20 cellular contexts compared by ENCODE assay signal in the genomic region with DNA sequence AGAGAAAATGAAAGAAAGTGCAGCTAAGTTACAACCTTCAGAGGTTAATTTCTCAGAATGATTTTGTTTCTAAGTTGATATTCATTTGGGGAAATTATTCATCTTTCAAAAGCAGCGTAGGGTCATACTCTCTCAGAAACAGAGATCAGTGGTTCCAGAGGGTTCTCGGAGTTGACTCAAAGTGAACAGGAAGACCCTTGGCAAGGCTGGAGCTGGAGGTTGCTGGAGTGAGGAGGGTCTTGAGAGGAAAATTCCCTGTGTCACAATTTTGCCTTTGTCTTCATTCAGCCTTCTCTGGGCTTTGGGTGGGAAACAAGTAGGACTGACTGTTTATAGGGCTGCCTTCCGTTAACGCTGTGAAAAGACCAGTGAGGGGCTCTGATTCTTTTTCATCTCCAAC.
DNase-seq lines count a peak whose midpoint lies in the region; ATAC-seq lines count a peak whose summit lies in the region.
"Had no signal": no experiment of that assay in that cellular context is flagged by ENCODE, and none has a peak within 500 bp of the region (broad histone marks: within the 10 kb centered on the region; RNA-seq: fewer than 3 reads in every experiment).

No MANE protein-coding gene starts in this region.

- no peak for DNase-seq in activated naive CD4-positive, alpha-beta T cell treated with anti-CD3 and anti-CD28 coated beads, Interleukin-2, amount 10 ng/mL, durations not matched to agents 7 days and 5 days
- DNase-seq in activated naive CD4-positive, alpha-beta T cell treated with anti-CD3 and anti-CD28 coated beads, Interleukin-2, amount 50 U/mL, for 16 hours, result no peak
- peak; percentile 51 for DNase-seq in activated CD4-positive, alpha-beta memory T cell treated with anti-CD3 and anti-CD28 coated beads for 36 hours
- DNase-seq in ecto neural progenitor cell (ENCODE audit: low spot score) (no peak), cerebellar nuclear complex (lab: John Stamatoyannopoulos, UW) (no peak)
- DNase-seq: Caco-2; DMS153; KG1; NCI-H1436; NCI-H2029 treated with DMSO at 0.1 percent for 48 hours; NCI-H2171 treated with DMSO at 0.1 percent for 48 hours; NCI-H446 treated with DMSO at 0.1 percent for 48 hours; NK-92 treated with Interleukin-12 subunit alpha and Interleukin-12 subunit beta, amount 100 ng/mL, for 24 hours; OCI-M1; RPMI8226 had no signal

- CTCF ChIA-PET in activated naive CD4-positive, alpha-beta T cell treated with anti-CD3 and anti-CD28 coated beads, Interleukin-2, amount 10 ng/mL, durations not matched to agents 7 days and 5 days (lab: Charles Lee), result interaction anchor here (1.6 to 6.0 kb wide), 3 partner anchors 33 to 73 kb away, joined by 3 to 50 read pairs (median 11); no protein-coding TSS in a partner anchor
- CTCF ChIA-PET in activated CD4-positive, alpha-beta memory T cell treated with anti-CD3 and anti-CD28 coated beads for 36 hours (lab: Charles Lee), result interaction anchor here (0.7 to 3.9 kb wide), 5 partner anchors 33 to 179 kb away, joined by 3 to 22 read pairs (median 19); no protein-coding TSS in a partner anchor

- H3K4me3 Mint-ChIP-seq in activated naive CD4-positive, alpha-beta T cell treated with anti-CD3 and anti-CD28 coated beads, Interleukin-2, amount 10 ng/mL, durations not matched to agents 7 days and 5 days, result no peak overlapping the region
- H3K4me3 Mint-ChIP-seq in activated CD4-positive, alpha-beta memory T cell treated with anti-CD3 and anti-CD28 coated beads for 36 hours, result no peak overlapping the region
- peak overlapping the region; percentile 70 for H3K4me3 Mint-ChIP-seq in activated T-helper 17 cell treated with anti-CD3 and anti-CD28 coated beads, Interleukin-2, amount 50 U/mL, for 72 hours
- H3K4me3 Mint-ChIP-seq in stimulated activated naive CD8-positive, alpha-beta T cell treated with anti-CD3 and anti-CD28 coated beads, Interleukin-15, Interleukin-2, amounts not matched to agents 100 ng/mL and 50 ng/mL, for 24 hours, result no peak overlapping the region
- H3K4me3 Mint-ChIP-seq: B cell; CD4-positive, CD25-positive, alpha-beta regulatory T cell had no signal

- H3K27ac Mint-ChIP-seq in activated naive CD4-positive, alpha-beta T cell treated with anti-CD3 and anti-CD28 coated beads, Interleukin-2, amount 10 ng/mL, durations not matched to agents 7 days and 5 days, result peak overlapping the region; percentile 35
- peak overlapping the region; percentile 79 for H3K27ac Mint-ChIP-seq in activated CD4-positive, alpha-beta memory T cell treated with anti-CD3 and anti-CD28 coated beads for 36 hours
- H3K27ac Mint-ChIP-seq in activated T-helper 17 cell treated with anti-CD3 and anti-CD28 coated beads, Interleukin-2, amount 50 U/mL, for 72 hours, result peak overlapping the region; percentile 86
- H3K27ac Mint-ChIP-seq in stimulated activated naive CD8-positive, alpha-beta T cell treated with anti-CD3 and anti-CD28 coated beads, Interleukin-15, Interleukin-2, amounts not matched to agents 100 ng/mL and 50 ng/mL, for 24 hours, result peak overlapping the region; percentile 81
- H3K27ac Mint-ChIP-seq: B cell; CD4-positive, CD25-positive, alpha-beta regulatory T cell had no signal

- H3K4me1 Mint-ChIP-seq in activated naive CD4-positive, alpha-beta T cell treated with anti-CD3 and anti-CD28 coated beads, Interleukin-2, amount 10 ng/mL, durations not matched to agents 7 days and 5 days, result peaks cover 49% of the 10 kb centered on the region
- H3K4me1 Mint-ChIP-seq in activated CD4-positive, alpha-beta memory T cell treated with anti-CD3 and anti-CD28 coated beads for 36 hours (ENCODE audit: low read depth), result peaks cover 55% of the 10 kb centered on the region
- peaks cover 47% of the 10 kb centered on the region for H3K4me1 Mint-ChIP-seq in activated T-helper 17 cell treated with anti-CD3 and anti-CD28 coated beads, Interleukin-2, amount 50 U/mL, for 72 hours
- peaks cover 67% of the 10 kb centered on the region for H3K4me1 Mint-ChIP-seq in stimulated activated naive CD8-positive, alpha-beta T cell treated with anti-CD3 and anti-CD28 coated beads, Interleukin-15, Interleukin-2, amounts not matched to agents 100 ng/mL and 50 ng/mL, for 24 hours (ENCODE audit: low read depth)

- H3K36me3 Mint-ChIP-seq in activated naive CD4-positive, alpha-beta T cell treated with anti-CD3 and anti-CD28 coated beads, Interleukin-2, amount 10 ng/mL, durations not matched to agents 7 days and 5 days, result no peaks in the 10 kb centered on the region
- no peaks in the 10 kb centered on the region for H3K36me3 Mint-ChIP-seq in activated CD4-positive, alpha-beta memory T cell treated with anti-CD3 and anti-CD28 coated beads for 36 hours
- H3K36me3 Mint-ChIP-seq in activated T-helper 17 cell treated with anti-CD3 and anti-CD28 coated beads, Interleukin-2, amount 50 U/mL, for 72 hours (ENCODE audit: low read depth), result peaks cover 3% of the 10 kb centered on the region
- no peaks in the 10 kb centered on the region for H3K36me3 Mint-ChIP-seq in stimulated activated naive CD8-positive, alpha-beta T cell treated with anti-CD3 and anti-CD28 coated beads, Interleukin-15, Interleukin-2, amounts not matched to agents 100 ng/mL and 50 ng/mL, for 24 hours (ENCODE audit: low read depth)
- H3K36me3 Mint-ChIP-seq: CD4-positive, CD25-positive, alpha-beta regulatory T cell had no signal

- no peaks in the 10 kb centered on the region for H3K9me3 Mint-ChIP-seq in activated naive CD4-positive, alpha-beta T cell treated with anti-CD3 and anti-CD28 coated beads, Interleukin-2, amount 10 ng/mL, durations not matched to agents 7 days and 5 days
- no peaks in the 10 kb centered on the region for H3K9me3 Mint-ChIP-seq in activated CD4-positive, alpha-beta memory T cell treated with anti-CD3 and anti-CD28 coated beads for 36 hours
- no peaks in the 10 kb centered on the region for H3K9me3 Mint-ChIP-seq in activated T-helper 17 cell treated with anti-CD3 and anti-CD28 coated beads, Interleukin-2, amount 50 U/mL, for 72 hours
- H3K9me3 Mint-ChIP-seq in stimulated activated naive CD8-positive, alpha-beta T cell treated with anti-CD3 and anti-CD28 coated beads, Interleukin-15, Interleukin-2, amounts not matched to agents 100 ng/mL and 50 ng/mL, for 24 hours, result no peaks in the 10 kb centered on the region
- H3K9me3 Mint-ChIP-seq: CD4-positive, CD25-positive, alpha-beta regulatory T cell had no signal

- POLR2A ChIA-PET in activated CD4-positive, alpha-beta memory T cell treated with anti-CD3 and anti-CD28 coated beads for 36 hours (lab: Charles Lee), result interaction anchor here (1.0 kb wide), 1 partner anchor 111 kb away, joined by 3 read pairs; no protein-coding TSS in a partner anchor

- intact Hi-C loops in activated CD4-positive, alpha-beta memory T cell treated with anti-CD3 and anti-CD28 coated beads for 36 hours (cut with micrococcal nuclease), result loop anchor here (1.0 to 10.0 kb wide), 4 partner anchors 78 to 970 kb away; no protein-coding TSS in a partner anchor

- ATAC-seq in activated T-helper 17 cell treated with anti-CD3 and anti-CD28 coated beads, Interleukin-2, amount 50 U/mL, for 72 hours (replicated peaks), result peak; percentile 63
- ATAC-seq: HepG2 had no signal

- no peaks in the 10 kb centered on the region for H3K27me3 Mint-ChIP-seq in activated naive CD4-positive, alpha-beta T cell treated with anti-CD3 and anti-CD28 coated beads, Interleukin-2, amount 10 ng/mL, durations not matched to agents 7 days and 5 days
- no peaks in the 10 kb centered on the region for H3K27me3 Mint-ChIP-seq in activated CD4-positive, alpha-beta memory T cell treated with anti-CD3 and anti-CD28 coated beads for 36 hours
- no peaks in the 10 kb centered on the region for H3K27me3 Mint-ChIP-seq in activated T-helper 17 cell treated with anti-CD3 and anti-CD28 coated beads, Interleukin-2, amount 50 U/mL, for 72 hours
- H3K27me3 Mint-ChIP-seq in stimulated activated naive CD8-positive, alpha-beta T cell treated with anti-CD3 and anti-CD28 coated beads, Interleukin-15, Interleukin-2, amounts not matched to agents 100 ng/mL and 50 ng/mL, for 24 hours, result peaks cover 8% of the 10 kb centered on the region

Comparison
In these comparisons a context has a peak if more than half of its experiments do, and no peak if none do; other contexts are left out.
1. H3K27ac Mint-ChIP-seq: peak in every context shown above with its lines; median percentile 86 in activated T-helper 17 cell treated with anti-CD3 and anti-CD28 coated beads, Interleukin-2, amount 50 U/mL, for 72 hours; 81 in stimulated activated naive CD8-positive, alpha-beta T cell treated with anti-CD3 and anti-CD28 coated beads, Interleukin-15, Interleukin-2, amounts not matched to agents 100 ng/mL and 50 ng/mL, for 24 hours; 79 in activated CD4-positive, alpha-beta memory T cell treated with anti-CD3 and anti-CD28 coated beads for 36 hours; 35 in activated naive CD4-positive, alpha-beta T cell treated with anti-CD3 and anti-CD28 coated beads, Interleukin-2, amount 10 ng/mL, durations not matched to agents 7 days and 5 days.